Comparison of ENCODE assay signal across 14 cellular contexts in the genomic region with DNA sequence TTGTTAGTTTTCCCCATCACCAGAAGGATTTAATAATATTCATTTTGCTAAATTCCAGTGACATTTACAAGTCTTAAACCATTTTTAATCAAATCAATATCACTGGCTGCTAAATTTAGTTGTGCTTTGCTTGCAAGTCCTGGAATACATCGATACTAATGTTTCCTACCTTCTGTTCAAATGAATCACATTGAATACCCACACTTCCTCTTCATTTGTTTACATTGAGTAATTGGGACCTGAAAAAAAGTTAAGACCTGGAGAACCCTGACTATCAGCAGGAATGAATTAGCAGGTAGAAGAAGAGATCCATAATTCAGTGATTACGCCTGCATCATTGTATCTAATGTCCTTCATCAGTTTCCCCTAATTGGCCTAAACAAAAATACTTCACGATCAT.
"Had no signal": no experiment of that assay in that cellular context is flagged by ENCODE, and none has a peak within 500 bp of the region (broad histone marks: within the 10 kb centered on the region; RNA-seq: fewer than 3 reads in every experiment).

No MANE protein-coding gene starts in this region.

- DNase-seq: Karpas-422, KG1, MM.1S, NCI-H1092 treated with DMSO at 0.1 percent for 48 hours, NCI-H1436, NCI-H1930, NCI-H2081, NCI-H524, NCI-H774, Right ventricle myocardium superior, RPMI8226, SIG-M5 had no signal

- H3K27ac ChIP-seq: SJSA1, SK-N-MC had no signal

- H3K9me3 ChIP-seq: SJSA1 had no signal

- H3K36me3 ChIP-seq: SJSA1 had no signal

- H3K4me1 ChIP-seq: SJSA1 had no signal

- H3K4me3 ChIP-seq: SJSA1, SK-N-MC had no signal
